Comparison of ENCODE assay signal across 9 cellular contexts in the genomic region with DNA sequence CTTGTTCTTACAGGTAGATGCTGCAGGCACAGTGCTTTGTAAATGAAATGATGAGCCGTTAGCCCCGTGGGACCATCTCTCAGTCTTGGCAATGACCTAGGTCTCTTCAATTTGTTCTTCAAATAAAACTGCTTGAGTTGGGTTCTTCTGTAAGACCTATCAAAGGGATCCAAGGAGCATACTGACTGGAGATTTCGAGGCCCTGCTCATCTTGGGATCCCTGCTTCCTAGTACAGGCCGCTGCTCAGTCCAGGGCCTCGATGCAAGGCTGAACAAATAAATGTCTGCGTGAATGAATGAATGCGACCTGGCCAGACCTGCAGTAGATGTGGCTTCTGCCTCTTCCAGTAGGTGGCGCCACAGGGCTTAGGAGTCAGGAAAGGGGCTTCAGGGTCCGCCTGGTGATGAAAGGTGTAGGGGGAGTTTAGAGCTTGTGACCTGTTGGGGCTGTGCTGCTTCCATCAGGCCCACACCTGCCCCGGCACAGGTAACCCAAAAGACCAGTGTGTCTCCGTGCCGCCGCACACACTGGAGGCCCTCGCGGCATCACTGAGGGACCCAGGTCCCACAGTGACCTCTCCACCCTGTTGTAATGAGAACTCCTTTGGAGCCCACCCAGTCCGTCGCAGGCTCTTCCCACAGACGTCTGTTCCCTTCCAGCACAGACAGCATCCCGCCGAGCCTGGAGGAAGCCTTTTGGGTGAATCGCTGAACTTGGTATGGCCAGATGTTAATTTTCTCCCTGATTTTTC. TPM values are rescaled to one million over a fixed set of nuclear protein-coding genes. Genes with fewer than 3 reads are reported as not detected.
DNase-seq lines count a peak whose midpoint lies in the region; ATAC-seq, FAIRE-seq and TF ChIP-seq lines count a peak whose summit lies in the region.
"Had no signal": no experiment of that assay in that cellular context is flagged by ENCODE, and none has a peak within 500 bp of the region (broad histone marks: within the 10 kb centered on the region; RNA-seq: fewer than 3 reads in every experiment).

No MANE protein-coding gene starts in this region.

- H3K27me3 Mint-ChIP-seq in Calu3 (ENCODE audit: unreplicated experiment) (peaks cover 94% of the 10 kb centered on the region), chondrocyte (ENCODE audit: low read depth) (no peaks in the 10 kb centered on the region)

- no peaks in the 10 kb centered on the region for H3K9me3 Mint-ChIP-seq in Calu3 (ENCODE audit: low read depth, unreplicated experiment)
- no peaks in the 10 kb centered on the region for H3K9me3 Mint-ChIP-seq in chondrocyte (ENCODE audit: low read depth)

- H4K20me1 ChIP-seq in HepG2 (ENCODE audit: insufficient read depth, low read length), result no peaks in the 10 kb centered on the region

- DNase-seq in Calu3 (peak; percentile 56), HTR-8/SVneo (ENCODE audit: insufficient read length, low spot score) (peak; percentile 70), Peyer's patch (peak; percentile 48 to 78 (median 65)), chondrocyte (ENCODE audit: low spot score) (no peak), HepG2 (ENCODE audit: low spot score) (peak; percentile 56)
- DNase-seq in central memory CD4-positive, alpha-beta T cell, result no peak

- H3K79me2 ChIP-seq in HepG2 (ENCODE audit: insufficient read depth, low read length), result no peaks in the 10 kb centered on the region

- no peak for FAIRE-seq in HTR-8/SVneo (lab: Jason Lieb, UNC)
- peak; percentile 4 for FAIRE-seq in HepG2 (lab: Jason Lieb, UNC)

- TF ChIP-seq POLR2A in Peyer's patch (IDR thresholded peaks at IDR 0.05) (no peak), HepG2 (IDR thresholded peaks at IDR 0.05; ENCODE audit: insufficient read depth in 1 of 2, low read depth in 2 of 2, low read length in 2 of 2) (no peak)

- TF ChIP-seq CTCF in Calu3 (IDR thresholded peaks at IDR 0.05; ENCODE audit: unreplicated experiment), result no peak
- peak in 4 of 6 experiments; percentile 50 to 69 (median 64) for TF ChIP-seq CTCF in Peyer's patch (IDR thresholded peaks at IDR 0.05)
- TF ChIP-seq CTCF in chondrocyte (IDR thresholded peaks at IDR 0.05), result peak; percentile 93
- peak; percentile 94 for TF ChIP-seq CTCF in HepG2 (CRISPR knock-in tag; IDR thresholded peaks at IDR 0.05)

- H3K4me1 ChIP-seq in Peyer's patch (peaks cover 0 to 8% (median 0%) of the 10 kb centered on the region in 4 donors), HepG2 (ENCODE audit: insufficient read depth, low read length) (peaks cover 5% of the 10 kb centered on the region; the same call in 1 of the 2 replicates), stomach smooth muscle (ENCODE audit: control insufficient read depth, insufficient read depth, low read length) (peaks cover 72% of the 10 kb centered on the region)

- BruUV-seq in Calu3 (replicated peaks; lab: Mats Ljungman, UMichigan) (no TSS peak), HepG2 (replicated peaks; lab: Mats Ljungman, UMichigan) (no TSS peak)

- POLR2A ChIA-PET in HepG2 (lab: Yijun Ruan, JAX), result no interaction called here

- CTCF ChIA-PET in Calu3 (lab: Charles Lee), result no interaction called here
- CTCF ChIA-PET in HepG2 (lab: Yijun Ruan, JAX; ENCODE audit: low intra/inter-chr PET ratio, low total read pairs), result interaction anchor here (1.7 to 2.3 kb wide), 3 partner anchors 228 to 526 kb away, joined by 5 to 19 read pairs (median 7); no protein-coding TSS in a partner anchor

- peak overlapping the region in 1 of 4 donors; percentile 3 for H3K4me3 ChIP-seq in Peyer's patch
- H3K4me3 ChIP-seq in HepG2 (replicated peaks in 1 of 3; ENCODE audit: insufficient read depth in 1 of 3, low read depth in 2 of 3, low read length in 3 of 3), result no peak overlapping the region
- peak overlapping the region; percentile 69 to 80 for H3K4me3 ChIP-seq in stomach smooth muscle (ENCODE audit: low read length in 2 of 2)

- in situ Hi-C loops in HepG2 (cut with HindIII; ENCODE audit: extremely low pct_ligation_motif_present, low pct_unique_long_range_greater_than_20kb), result loop anchor here (5.0 to 10.0 kb wide), 2 partner anchors 225 to 528 kb away; no protein-coding TSS in a partner anchor

- H3K27me3 ChIP-seq in Peyer's patch, result no peaks in the 10 kb centered on the region
- peaks cover 3 to 83% of the 10 kb centered on the region in 2 experiments for H3K27me3 ChIP-seq in HepG2 (ENCODE audit: control insufficient read depth in 1 of 2, insufficient read depth in 2 of 2, low read length in 2 of 2)
- no peaks in the 10 kb centered on the region for H3K27me3 ChIP-seq in stomach smooth muscle (ENCODE audit: control insufficient read depth in 1 of 2, insufficient read depth in 2 of 2, low read length in 2 of 2)

- H3K4me1 Mint-ChIP-seq in Calu3 (ENCODE audit: low read depth, unreplicated experiment) (no peaks in the 10 kb centered on the region), chondrocyte (ENCODE audit: low read depth) (peaks cover 54% of the 10 kb centered on the region)

- H3K27ac ChIP-seq in Peyer's patch (peak overlapping the region in 1 of 4 donors; percentile 86), HepG2 (ENCODE audit: extremely low read length, insufficient read depth, low read length) (no peak overlapping the region), stomach smooth muscle (ENCODE audit: low read length) (peak overlapping the region; percentile 92)

- no peak overlapping the region for H3K9ac ChIP-seq in HepG2 (ENCODE audit: insufficient read depth, low read depth, low read length)
- peak overlapping the region; percentile 78 to 88 for H3K9ac ChIP-seq in stomach smooth muscle (ENCODE audit: low read length in 2 of 2)

- H2AFZ ChIP-seq in HepG2 (ENCODE audit: low read length), result no peak overlapping the region

- intact Hi-C loops in Calu3 (cut with micrococcal nuclease; ENCODE audit: unreplicated experiment) (loop anchor here (2.0 to 5.0 kb wide), 2 partner anchors 228 to 525 kb away; no protein-coding TSS in a partner anchor), HepG2 (cut with micrococcal nuclease; ENCODE audit: unreplicated experiment) (loop anchor here (1.0 kb wide), 1 partner anchor 228 kb away; no protein-coding TSS in a partner anchor)

- H3K27ac Mint-ChIP-seq in Calu3 (ENCODE audit: unreplicated experiment), result no peak overlapping the region
- no peak overlapping the region for H3K27ac Mint-ChIP-seq in chondrocyte (ENCODE audit: unreplicated experiment)

- 33% methylated on average over 15 of the region's 21 CpGs for WGBS in HepG2 (ENCODE audit: low lambda C conversion rate)

- ATAC-seq in HepG2 (peak; percentile 78), GM18517 (IDR thresholded peaks at IDR 0.05; ENCODE audit: unreplicated experiment) (no peak)

- no peak for TF ChIP-seq EP300 in HepG2 (IDR thresholded peaks at IDR 0.05; ENCODE audit: low read depth in 2 of 2, low read length in 2 of 2)
- TF ChIP-seq EP300 in HepG2 (CRISPR knock-in tag; IDR thresholded peaks at IDR 0.05; ENCODE audit: borderline replicate concordance), result no peak

- no peaks in the 10 kb centered on the region for H3K36me3 Mint-ChIP-seq in Calu3 (ENCODE audit: insufficient read depth, unreplicated experiment)
- peaks cover 4% of the 10 kb centered on the region for H3K36me3 Mint-ChIP-seq in chondrocyte (ENCODE audit: low read depth)

- H3K36me3 ChIP-seq in Peyer's patch (no peaks in the 10 kb centered on the region), HepG2 (replicated peaks in 1 of 2; ENCODE audit: control insufficient read depth in 1 of 2, insufficient read depth in 2 of 2, low read length in 2 of 2) (no peaks in the 10 kb centered on the region), stomach smooth muscle (ENCODE audit: control insufficient read depth in 2 of 2, insufficient read depth in 2 of 2, low read length in 2 of 2) (peaks cover 0 to 2% of the 10 kb centered on the region in 2 donors)

- no peak overlapping the region for H3K4me3 Mint-ChIP-seq in Calu3 (ENCODE audit: low read depth, unreplicated experiment)
- H3K4me3 Mint-ChIP-seq in chondrocyte (ENCODE audit: unreplicated experiment), result peak overlapping the region; percentile 5

- no peak overlapping the region for H3K4me2 ChIP-seq in HepG2 (ENCODE audit: low read depth, low read length)

- no peaks in the 10 kb centered on the region for H3K9me3 ChIP-seq in Peyer's patch
- no peaks in the 10 kb centered on the region for H3K9me3 ChIP-seq in HepG2 (ENCODE audit: low read length)
- H3K9me3 ChIP-seq in stomach smooth muscle (ENCODE audit: control insufficient read depth in 2 of 2, low read length in 2 of 2), result no peaks in the 10 kb centered on the region

- peak; percentile 76 for TF ChIP-seq RAD21 in HepG2 (CRISPR knock-in tag; IDR thresholded peaks at IDR 0.05)

RNA-seq across cellular contexts. Expression of gene CACNA1C, which starts 4.4 kb away (rescaled TPM):
- total RNA-seq in Calu3 (2022) (not detected in 2 replicates), Peyer's patch (10 to 100 TPM in 3 of 4 donors, 1 to 10 TPM in 1; 9.7 to 42.1 (median 18.1) TPM), chondrocyte (27.0 to 48.5 TPM (median 27.0 TPM) in 3 replicates), HepG2 (2016; rRNA removed; fragmentation: Illumina TruSeq; extraction: Trizol) (not detected in 2 replicates)
- not detected in 2 replicates for total RNA-seq in HepG2 (2016; cell fraction: cytosol; rRNA removed; fragmentation: Illumina TruSeq; extraction: Trizol; ENCODE audit: low read depth)
- not detected in 2 replicates for total RNA-seq in HepG2 (2016; cell fraction: insoluble cytoplasmic fraction; rRNA removed; fragmentation: Illumina TruSeq; extraction: Trizol)
- not detected in 2 replicates for total RNA-seq in HepG2 (2016; cell fraction: membrane; rRNA removed; fragmentation: Illumina TruSeq; extraction: Trizol)
- total RNA-seq in HepG2 (2016; cell fraction: nucleus; rRNA removed; fragmentation: Illumina TruSeq; extraction: Trizol), result not detected in 2 replicates
- 0.05 TPM in 1 of 2 replicates, not detected in the other for polyA plus RNA-seq in HepG2 (2011; rRNA removed)
- 0.01 TPM in 2 replicates for polyA plus RNA-seq in HepG2 (2011; cell fraction: cytosol; rRNA removed)
- polyA plus RNA-seq in HepG2 (2011; cell fraction: nucleus; rRNA removed), result 0.06 and 0.19 TPM in 2 replicates
- polyA plus RNA-seq in HepG2 (2012), result 0.04 TPM in 1 of 2 replicates, not detected in the other
- polyA plus RNA-seq in HepG2 (2016; cell fraction: cytosol; fragmentation: Illumina TruSeq; extraction: Trizol; ENCODE audit: low read depth), result not detected in 2 replicates
- polyA plus RNA-seq in HepG2 (2016; cell fraction: insoluble cytoplasmic fraction; fragmentation: Illumina TruSeq; extraction: Trizol; ENCODE audit: low read depth), result not detected in 2 replicates
- not detected in 2 replicates for polyA plus RNA-seq in HepG2 (2016; cell fraction: membrane; fragmentation: Illumina TruSeq; extraction: Trizol; ENCODE audit: low read depth)
- not detected in 2 replicates for polyA plus RNA-seq in HepG2 (2016; cell fraction: nucleus; fragmentation: Illumina TruSeq; extraction: Trizol; ENCODE audit: insufficient read depth, low read depth)
- polyA minus RNA-seq in HepG2 (2011; rRNA and poly(A)+ RNA removed; ENCODE audit: low replicate concordance), result 0.06 and 0.80 TPM in 2 replicates
- not detected in 2 replicates for polyA minus RNA-seq in HepG2 (2011; cell fraction: cytosol; rRNA and poly(A)+ RNA removed)
- 0.13 and 0.37 TPM in 2 replicates for polyA minus RNA-seq in HepG2 (2011; cell fraction: nucleus; rRNA and poly(A)+ RNA removed)
- total RNA-seq: pulmonary artery endothelial cell had no signal

RNA-seq across cellular contexts. Expression of gene DCP1B, which starts 53.0 kb away (rescaled TPM):
- total RNA-seq in Calu3 (2022), result 6.3 and 8.6 TPM in 2 replicates
- 10 to 100 TPM; 14.7 to 54.5 (median 18.6) TPM for total RNA-seq in Peyer's patch
- 12.2 to 15.9 TPM (median 12.7 TPM) in 3 replicates for total RNA-seq in chondrocyte
- total RNA-seq in HepG2 (2016; rRNA removed; fragmentation: Illumina TruSeq; extraction: Trizol), result 11.4 and 12.4 TPM in 2 replicates
- total RNA-seq in HepG2 (2016; cell fraction: cytosol; rRNA removed; fragmentation: Illumina TruSeq; extraction: Trizol; ENCODE audit: low read depth), result 3.3 and 4.0 TPM in 2 replicates
- total RNA-seq in HepG2 (2016; cell fraction: insoluble cytoplasmic fraction; rRNA removed; fragmentation: Illumina TruSeq; extraction: Trizol), result 9.6 and 11.0 TPM in 2 replicates
- total RNA-seq in HepG2 (2016; cell fraction: membrane; rRNA removed; fragmentation: Illumina TruSeq; extraction: Trizol), result 7.1 and 7.7 TPM in 2 replicates
- 10.9 and 11.0 TPM in 2 replicates for total RNA-seq in HepG2 (2016; cell fraction: nucleus; rRNA removed; fragmentation: Illumina TruSeq; extraction: Trizol)
- polyA plus RNA-seq in HepG2 (2011; rRNA removed), result 25.3 and 27.2 TPM in 2 replicates
- polyA plus RNA-seq in HepG2 (2011; cell fraction: cytosol; rRNA removed), result 20.2 and 21.1 TPM in 2 replicates
- polyA plus RNA-seq in HepG2 (2011; cell fraction: nucleus; rRNA removed), result 14.4 and 15.0 TPM in 2 replicates
- 10.1 and 10.6 TPM in 2 replicates for polyA plus RNA-seq in HepG2 (2012)
- 2.5 and 2.6 TPM in 2 replicates for polyA plus RNA-seq in HepG2 (2016; cell fraction: cytosol; fragmentation: Illumina TruSeq; extraction: Trizol; ENCODE audit: low read depth)
- polyA plus RNA-seq in HepG2 (2016; cell fraction: insoluble cytoplasmic fraction; fragmentation: Illumina TruSeq; extraction: Trizol; ENCODE audit: low read depth), result 17.4 and 17.9 TPM in 2 replicates
- polyA plus RNA-seq in HepG2 (2016; cell fraction: membrane; fragmentation: Illumina TruSeq; extraction: Trizol; ENCODE audit: low read depth), result 4.7 and 4.9 TPM in 2 replicates
- polyA plus RNA-seq in HepG2 (2016; cell fraction: nucleus; fragmentation: Illumina TruSeq; extraction: Trizol; ENCODE audit: insufficient read depth, low read depth), result 16.0 and 16.8 TPM in 2 replicates
- 7.5 and 22.8 TPM in 2 replicates for polyA minus RNA-seq in HepG2 (2011; rRNA and poly(A)+ RNA removed; ENCODE audit: low replicate concordance)
- polyA minus RNA-seq in HepG2 (2011; cell fraction: cytosol; rRNA and poly(A)+ RNA removed), result 8.2 and 8.5 TPM in 2 replicates
- 29.7 and 35.1 TPM in 2 replicates for polyA minus RNA-seq in HepG2 (2011; cell fraction: nucleus; rRNA and poly(A)+ RNA removed)

Comparison
In these comparisons a context has a peak if more than half of its experiments do, and no peak if none do; other contexts are left out.
1. DNase-seq: peak in Calu3 (single experiment), HTR-8/SVneo (single experiment), Peyer's patch (3 of 3) and HepG2 (single experiment); none in chondrocyte (single experiment) and central memory CD4-positive, alpha-beta T cell (single experiment).
2. H3K4me3 ChIP-seq: peak in stomach smooth muscle (2 of 2); none in HepG2 (0 of 3).
3. RNA of gene CACNA1C, which starts 4.4 kb away (total RNA-seq): 27.0 to 48.5 TPM in chondrocyte and 9.7 to 42.1 TPM in Peyer's patch; not detected in Calu3 and not detected in HepG2; every median in the first group is over 10 times any median in the second.